ENCODE assay signal across 10 cellular contexts in the genomic region with DNA sequence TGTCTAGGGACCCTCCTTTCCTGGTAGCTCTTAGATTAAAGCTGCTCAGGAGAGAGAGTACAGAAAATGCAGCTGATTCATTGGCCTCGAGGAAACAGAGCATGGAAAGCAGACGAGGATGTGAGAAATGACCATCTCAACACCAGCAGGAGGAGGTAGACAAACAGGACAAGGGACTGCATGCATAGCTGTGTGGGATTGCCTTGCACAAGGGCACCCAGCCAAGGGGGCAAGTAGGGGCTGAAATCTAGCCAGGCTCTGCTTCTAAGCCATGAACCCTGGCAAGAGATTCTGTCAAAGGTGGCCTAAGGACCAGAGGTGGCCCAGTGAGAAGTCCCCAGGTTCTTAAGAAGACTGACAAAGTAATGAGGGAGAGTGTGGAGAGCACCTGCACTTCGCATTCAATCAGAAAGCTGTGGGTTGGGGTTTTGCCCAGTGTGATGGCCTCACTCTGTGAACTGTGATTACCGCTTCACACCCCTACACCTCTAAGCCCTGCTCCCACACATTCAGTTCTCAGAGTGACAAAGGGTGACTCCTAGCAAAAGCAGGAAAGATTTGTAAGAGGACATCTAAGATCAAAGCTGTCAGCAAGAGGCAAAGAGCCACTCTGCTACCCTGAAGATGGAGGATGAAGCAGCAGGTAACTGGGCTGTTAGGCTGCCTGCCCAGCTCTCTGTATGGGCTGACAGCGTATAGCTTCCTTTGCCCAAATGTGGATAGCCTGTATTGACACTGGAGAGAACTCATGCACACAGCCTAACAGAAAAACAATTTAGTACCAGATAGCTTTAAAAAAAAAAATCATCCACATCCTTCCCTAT.
DNase-seq lines count a peak whose midpoint lies in the region; ATAC-seq lines count a peak whose summit lies in the region.
"Had no signal": no experiment of that assay in that cellular context is flagged by ENCODE, and none has a peak within 500 bp of the region (broad histone marks: within the 10 kb centered on the region; RNA-seq: fewer than 3 reads in every experiment).

No MANE protein-coding gene starts in this region.

- ATAC-seq in HG02678 (IDR thresholded peaks at IDR 0.05; ENCODE audit: unreplicated experiment): peak; percentile 86
- ATAC-seq in activated T-cell treated with anti-CD3 and anti-CD28 coated beads, Interleukin-2, amount 50 U/mL, for 72 hours (replicated peaks in 1 of 2): peak; percentile 98 to 99
- ATAC-seq in stimulated activated memory B cell treated with anti-CD40 and anti-IgM and Interleukin-4, amounts not matched to agents 10 μg/mL and 1 μg/mL and 100 μg/mL, for 72 hours: peak; percentile 84
- ATAC-seq in GM18909 (IDR thresholded peaks at IDR 0.05; ENCODE audit: poor library complexity, unreplicated experiment): no peak

- H3K36me3 Mint-ChIP-seq in activated T-cell treated with anti-CD3 and anti-CD28 coated beads, Interleukin-2, amount 50 U/mL, for 72 hours (ENCODE audit: insufficient read depth in 2 of 2): peaks cover 0 to 3% of the 10 kb centered on the region in 2 donors
- peaks cover 4% of the 10 kb centered on the region for H3K36me3 Mint-ChIP-seq in stimulated activated memory B cell treated with anti-CD40 and anti-IgM and Interleukin-4, amounts not matched to agents 10 μg/mL and 1 μg/mL and 100 μg/mL, for 72 hours

- peaks cover 0 to 2% of the 10 kb centered on the region in 2 donors for H3K9me3 Mint-ChIP-seq in activated T-cell treated with anti-CD3 and anti-CD28 coated beads, Interleukin-2, amount 50 U/mL, for 72 hours
- no peaks in the 10 kb centered on the region for H3K9me3 Mint-ChIP-seq in stimulated activated memory B cell treated with anti-CD40 and anti-IgM and Interleukin-4, amounts not matched to agents 10 μg/mL and 1 μg/mL and 100 μg/mL, for 72 hours

- H3K4me1 Mint-ChIP-seq in activated T-cell treated with anti-CD3 and anti-CD28 coated beads, Interleukin-2, amount 50 U/mL, for 72 hours (ENCODE audit: low read depth): peaks cover 28% of the 10 kb centered on the region
- peaks cover 27% of the 10 kb centered on the region for H3K4me1 Mint-ChIP-seq in stimulated activated memory B cell treated with anti-CD40 and anti-IgM and Interleukin-4, amounts not matched to agents 10 μg/mL and 1 μg/mL and 100 μg/mL, for 72 hours

- DNase-seq in activated naive CD4-positive, alpha-beta T cell treated with Interleukin-2 at 50 U/mL for 16 hours: peak; percentile 49
- no peak for DNase-seq in activated naive CD4-positive, alpha-beta T cell (lab: John Stamatoyannopoulos, UW)
- peak; percentile 72 to 78 for DNase-seq in activated T-cell treated with anti-CD3 and anti-CD28 coated beads, Interleukin-2, amount 50 U/mL, for 72 hours
- DNase-seq in cerebellar nuclear complex (lab: John Stamatoyannopoulos, UW) (no peak), HCEC 1CT (no peak)
- DNase-seq: kidney glomerular epithelial cell had no signal

- no peaks in the 10 kb centered on the region for H3K27me3 Mint-ChIP-seq in activated T-cell treated with anti-CD3 and anti-CD28 coated beads, Interleukin-2, amount 50 U/mL, for 72 hours (ENCODE audit: low read depth)
- H3K27me3 Mint-ChIP-seq in stimulated activated memory B cell treated with anti-CD40 and anti-IgM and Interleukin-4, amounts not matched to agents 10 μg/mL and 1 μg/mL and 100 μg/mL, for 72 hours: peaks cover 6% of the 10 kb centered on the region

- H3K4me3 Mint-ChIP-seq in activated T-cell treated with anti-CD3 and anti-CD28 coated beads, Interleukin-2, amount 50 U/mL, for 72 hours: peak overlapping the region; percentile 60 to 61
- H3K4me3 Mint-ChIP-seq in stimulated activated memory B cell treated with anti-CD40 and anti-IgM and Interleukin-4, amounts not matched to agents 10 μg/mL and 1 μg/mL and 100 μg/mL, for 72 hours: no peak overlapping the region
- H3K4me3 Mint-ChIP-seq: neural crest cell had no signal

- no peak overlapping the region for H3K27ac Mint-ChIP-seq in activated T-cell treated with anti-CD3 and anti-CD28 coated beads, Interleukin-2, amount 50 U/mL, for 72 hours
- H3K27ac Mint-ChIP-seq in stimulated activated memory B cell treated with anti-CD40 and anti-IgM and Interleukin-4, amounts not matched to agents 10 μg/mL and 1 μg/mL and 100 μg/mL, for 72 hours: peak overlapping the region; percentile 17

Comparison
In these comparisons a context has a peak if more than half of its experiments do, and no peak if none do; other contexts are left out.
1. DNase-seq: peak in activated naive CD4-positive, alpha-beta T cell treated with Interleukin-2 at 50 U/mL for 16 hours (single experiment) and activated T-cell treated with anti-CD3 and anti-CD28 coated beads, Interleukin-2, amount 50 U/mL, for 72 hours (2 of 2); none in activated naive CD4-positive, alpha-beta T cell (0 of 4), cerebellar nuclear complex (0 of 2) and HCEC 1CT (single experiment).